17 cellular contexts compared by ENCODE assay signal in genomic region chr16:78005881-78006280, GRCh38. TPM values are rescaled to one million over a fixed set of nuclear protein-coding genes. Genes with fewer than 3 reads are reported as not detected.
A peak's percentile ranks its signal among the peaks of the same experiment; 100 is the strongest.
DNase-seq lines count a peak whose midpoint lies in the region; ATAC-seq and TF ChIP-seq lines count a peak whose summit lies in the region.
"Had no signal": no experiment of that assay in that cellular context is flagged by ENCODE, and none has a peak within 500 bp of the region (broad histone marks: within the 10 kb centered on the region; RNA-seq: fewer than 3 reads in every experiment).

No MANE protein-coding gene starts in this region.

- DNase-seq in SK-N-SH, result no peak
- peak; percentile 12 for DNase-seq in NCI-H82 treated with DMSO at 0.1 percent for 48 hours (lab: John Stamatoyannopoulos, UW; ENCODE audit: unreplicated experiment)
- DNase-seq in fibroblast of villous mesenchyme (ENCODE audit: low read depth), result no peak
- no peak for DNase-seq in NCI-H1694 treated with DMSO at 0.1 percent for 48 hours (lab: John Stamatoyannopoulos, UW)
- no peak for DNase-seq in CD1c-positive myeloid dendritic cell (ENCODE audit: extremely low spot score)
- DNase-seq: activated CD4-positive, CD25-positive, alpha-beta regulatory T cell; amniotic stem cell; HCEC 1CT; immature natural killer cell; substantia nigra had no signal

- ATAC-seq in SK-N-SH treated with all-trans-retinoic acid at 6 μM for 48 hours, result no peak
- ATAC-seq in HG03460 (IDR thresholded peaks at IDR 0.05; ENCODE audit: unreplicated experiment), result no peak

- CTCF ChIA-PET in SK-N-SH (lab: Yijun Ruan, JAX), result no interaction called here

- H3F3A ChIP-seq in SK-N-SH (replicated peaks; ENCODE audit: insufficient read depth), result no peaks in the 10 kb centered on the region

- no peak for TF ChIP-seq RAD21 in SK-N-SH (IDR thresholded peaks at IDR 0.05; ENCODE audit: low read length)

- no peaks in the 10 kb centered on the region; a peak in 1 of 4 replicates for H3K4me1 ChIP-seq in SK-N-SH (ENCODE audit: control insufficient read depth in 1 of 2, insufficient read depth in 2 of 2, low read depth in 1 of 2, low read length in 1 of 2)
- H3K4me1 ChIP-seq: BLaER1 had no signal

- H4K20me1 ChIP-seq in SK-N-SH (ENCODE audit: insufficient read depth), result no peaks in the 10 kb centered on the region
- H4K20me1 ChIP-seq: BLaER1 had no signal

- H3K4me3 ChIP-seq in SK-N-SH (ENCODE audit: low read depth in 2 of 2, low read length in 1 of 2) (no peak overlapping the region), GM12875 (ENCODE audit: low read depth, low read length) (no peak overlapping the region), fibroblast of villous mesenchyme (ENCODE audit: low read depth, low read length) (no peak overlapping the region)
- H3K4me3 ChIP-seq: BLaER1 had no signal

- no peaks in the 10 kb centered on the region for H3K36me3 ChIP-seq in SK-N-SH (replicated peaks in 1 of 2; ENCODE audit: control insufficient read depth in 1 of 2, insufficient read depth in 2 of 2, low read length in 1 of 2)
- H3K36me3 ChIP-seq: BLaER1, neutrophil had no signal

- H3K9me3 ChIP-seq in SK-N-SH, result no peaks in the 10 kb centered on the region
- H3K9me3 ChIP-seq: BLaER1, neutrophil had no signal

- TF ChIP-seq CTCF in SK-N-SH (IDR thresholded peaks at IDR 0.05), result peak; percentile 45
- TF ChIP-seq CTCF in GM12875 (IDR thresholded peaks at IDR 0.05; ENCODE audit: borderline replicate concordance, insufficient read depth, low read depth, low read length), result peak; percentile 49
- TF ChIP-seq CTCF in fibroblast of villous mesenchyme (IDR thresholded peaks at IDR 0.05; ENCODE audit: insufficient read depth, low read depth, low read length), result peak; percentile 47

- TF ChIP-seq EP300 in SK-N-SH (IDR thresholded peaks at IDR 0.05; ENCODE audit: borderline replicate concordance in 1 of 2, low read depth in 1 of 2, low read length in 1 of 2), result no peak

- H3K79me2 ChIP-seq in SK-N-SH (ENCODE audit: insufficient read depth), result no peaks in the 10 kb centered on the region

- H3K9ac ChIP-seq in SK-N-SH, result no peak overlapping the region
- H3K9ac ChIP-seq: BLaER1 had no signal

- H3K27me3 ChIP-seq in SK-N-SH (ENCODE audit: insufficient read depth), result no peaks in the 10 kb centered on the region
- H3K27me3 ChIP-seq: BLaER1, neutrophil had no signal

- no peak overlapping the region for H2AFZ ChIP-seq in SK-N-SH (ENCODE audit: low read depth)

- H3K4me2 ChIP-seq in SK-N-SH, result no peak overlapping the region
- H3K4me2 ChIP-seq: BLaER1 had no signal

- no peak overlapping the region for H3K27ac ChIP-seq in SK-N-SH (ENCODE audit: low read depth in 2 of 2, low read length in 1 of 2)
- H3K27ac ChIP-seq: BLaER1, HL-60, neutrophil had no signal

- H3K9me2 ChIP-seq in SK-N-SH, result no peaks in the 10 kb centered on the region

- POLR2A ChIA-PET in SK-N-SH (lab: Yijun Ruan, JAX), result no interaction called here

- 53% methylated on average over 4 of the region's 5 CpGs for WGBS in SK-N-SH (ENCODE audit: low lambda C conversion rate)

TF ChIP-seq in SK-N-SH, 30 proteins besides CTCF, POLR2A, EP300 and RAD21:
- no peak for TF ChIP-seq MXI1 (IDR thresholded peaks at IDR 0.05; ENCODE audit: low read depth, low read length)
- TF ChIP-seq NRF1 (IDR thresholded peaks at IDR 0.05; ENCODE audit: low read depth, low read length), result no peak
- TF ChIP-seq FOXJ3 (CRISPR knock-in tag; IDR thresholded peaks at IDR 0.05), result no peak
- no peak for TF ChIP-seq RFX5 (IDR thresholded peaks at IDR 0.05; ENCODE audit: low read length)
- no peak for TF ChIP-seq EZH2phosphoT487 (IDR thresholded peaks at IDR 0.05; ENCODE audit: borderline replicate concordance, low read depth)
TF ChIP-seq in SK-N-SH: peak in this region for 0.

TF ChIP-seq in SK-N-SH treated with all-trans-retinoic acid at 6 μM for 48 hours, 23 proteins besides CTCF, POLR2A, EP300 and RAD21:
- no peak for TF ChIP-seq PATZ1 (CRISPR knock-in tag; IDR thresholded peaks at IDR 0.05; ENCODE audit: borderline replicate concordance)
- TF ChIP-seq CSDC2 (CRISPR knock-in tag; IDR thresholded peaks at IDR 0.05), result no peak

RNA-seq across cellular contexts. Expression of gene CLEC3A, which starts 16.5 kb away (rescaled TPM):
- polyA plus RNA-seq in SK-N-SH (2012; rRNA removed), result 0.03 TPM in 1 of 2 replicates, not detected in the other
- not detected in 2 replicates for polyA plus RNA-seq in SK-N-SH (2012; cell fraction: cytosol; rRNA removed)
- not detected in 2 replicates for polyA plus RNA-seq in SK-N-SH (2012; cell fraction: nucleus; rRNA removed)
- total RNA-seq in fibroblast of villous mesenchyme, result not detected in 2 replicates
- total RNA-seq: endothelial cell of umbilical vein had no signal
- polyA plus RNA-seq: endothelial cell of umbilical vein, immature natural killer cell had no signal
